Comparison of ENCODE assay signal across 8 cellular contexts in the genomic region with DNA sequence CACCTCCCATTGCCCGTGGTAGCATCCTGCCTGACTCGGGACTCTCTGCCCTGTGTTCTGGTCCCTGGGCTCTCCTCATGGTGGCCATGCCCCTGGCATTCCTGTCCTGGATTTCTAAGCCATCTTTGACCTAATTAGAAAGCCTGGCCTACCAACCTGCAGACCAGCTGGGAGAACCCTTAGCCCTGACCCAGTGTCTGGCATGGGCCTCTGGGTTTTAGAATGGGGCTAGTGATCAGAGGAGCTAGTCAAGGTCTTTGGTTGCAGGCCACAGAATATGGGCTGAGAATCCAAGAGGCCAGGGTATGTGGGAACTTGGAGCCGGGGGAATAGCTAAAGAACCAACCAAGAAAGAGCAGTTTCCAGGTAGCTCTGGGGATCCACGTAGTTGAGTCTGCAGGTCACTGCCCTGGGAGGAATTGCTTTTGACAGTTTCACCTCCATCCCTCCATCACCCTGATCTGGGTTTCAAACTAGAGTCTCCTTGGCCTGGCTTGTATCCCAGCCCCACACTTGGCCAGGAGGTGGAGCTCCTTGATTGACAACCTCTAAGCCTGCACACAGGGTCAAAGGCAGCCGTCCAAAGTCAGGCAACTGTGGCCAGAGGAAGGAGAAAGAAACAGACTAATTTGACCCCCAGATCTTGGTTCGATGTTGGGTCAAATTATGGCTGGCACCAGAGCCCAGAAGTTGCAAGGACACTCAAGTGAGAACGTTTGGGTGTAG. TPM values are rescaled to one million over a fixed set of nuclear protein-coding genes. Genes with fewer than 3 reads are reported as not detected.
DNase-seq lines count a peak whose midpoint lies in the region; TF ChIP-seq lines count a peak whose summit lies in the region.

No MANE protein-coding gene starts in this region.

- H3K27ac Mint-ChIP-seq in activated CD4-positive, alpha-beta T cell treated with anti-CD3 and anti-CD28 coated beads, Interleukin-2, amount 10 ng/mL, durations not matched to agents 24 days and 14 days, result no peak overlapping the region

- TF ChIP-seq CTCF in Loucy (conservative IDR thresholded peaks at IDR 0.05; ENCODE audit: low read length) (peak; percentile 97), prostate gland (IDR thresholded peaks at IDR 0.05) (peak in 2 of 4 experiments; percentile 36 to 53)

- peak overlapping the region; percentile 19 for H3K9ac ChIP-seq in Loucy (ENCODE audit: low read depth, low read length, poor library complexity, severe bottlenecking)
- H3K9ac ChIP-seq in mucosa of rectum (ENCODE audit: low read depth in 1 of 2, low read length in 2 of 2), result peak overlapping the region; percentile 30 to 54

- no peaks in the 10 kb centered on the region for H3K9me2 ChIP-seq in Loucy (replicated peaks; ENCODE audit: low read depth, low read length)

- H3K4me2 ChIP-seq in Loucy (ENCODE audit: low read depth, low read length, poor library complexity, severe bottlenecking), result no peak overlapping the region

- H3K4me3 ChIP-seq in Loucy (ENCODE audit: low read length, poor library complexity, severe bottlenecking) (no peak overlapping the region), mucosa of rectum (ENCODE audit: low read length in 2 of 2) (peak overlapping the region in 1 of 2 donors; percentile 5), prostate gland (no peak overlapping the region)
- H3K4me3 ChIP-seq in effector memory CD4-positive, alpha-beta T cell (ENCODE audit: insufficient read depth, low read depth, low read length, poor library complexity, severe bottlenecking), result no peak overlapping the region

- no peaks in the 10 kb centered on the region for H3K36me3 ChIP-seq in Loucy (ENCODE audit: insufficient read depth, low read length)
- H3K36me3 ChIP-seq in effector memory CD4-positive, alpha-beta T cell (ENCODE audit: control insufficient read depth, insufficient read depth, low read length), result no peaks in the 10 kb centered on the region
- H3K36me3 ChIP-seq in mucosa of rectum (ENCODE audit: control insufficient read depth in 2 of 2, insufficient read depth in 2 of 2, low read length in 2 of 2), result no peaks in the 10 kb centered on the region
- H3K36me3 ChIP-seq in prostate gland, result no peaks in the 10 kb centered on the region

- H4K20me1 ChIP-seq in Loucy (ENCODE audit: insufficient read depth, low read length, poor library complexity, severe bottlenecking), result no peaks in the 10 kb centered on the region

- H3K79me2 ChIP-seq in Loucy (ENCODE audit: insufficient read depth, low read length), result no peaks in the 10 kb centered on the region

- peaks cover 7% of the 10 kb centered on the region; the same call in 1 of the 2 replicates for H3F3A ChIP-seq in Loucy (ENCODE audit: low read depth)

- H2AFZ ChIP-seq in Loucy (ENCODE audit: low read length), result no peak overlapping the region

- peaks cover 38% of the 10 kb centered on the region for H3K4me1 ChIP-seq in Loucy (ENCODE audit: insufficient read depth, low read length, poor library complexity, severe bottlenecking)
- peaks cover 15% of the 10 kb centered on the region for H3K4me1 ChIP-seq in effector memory CD4-positive, alpha-beta T cell (ENCODE audit: control insufficient read depth, insufficient read depth, low read length, poor library complexity, severe bottlenecking)
- peaks cover 9 to 16% of the 10 kb centered on the region in 2 donors for H3K4me1 ChIP-seq in mucosa of rectum (ENCODE audit: control insufficient read depth in 2 of 2, insufficient read depth in 2 of 2, low read length in 2 of 2)
- H3K4me1 ChIP-seq in prostate gland (replicated peaks), result no peaks in the 10 kb centered on the region

- H3K27me3 ChIP-seq in Loucy (ENCODE audit: insufficient read depth, low read length, poor library complexity, severe bottlenecking), result no peaks in the 10 kb centered on the region
- H3K27me3 ChIP-seq in effector memory CD4-positive, alpha-beta T cell (replicated peaks; ENCODE audit: control insufficient read depth, insufficient read depth, low read length, poor library complexity, severe bottlenecking), result no peaks in the 10 kb centered on the region
- no peaks in the 10 kb centered on the region for H3K27me3 ChIP-seq in mucosa of rectum (ENCODE audit: control insufficient read depth in 2 of 2, insufficient read depth in 2 of 2, low read length in 2 of 2)
- no peaks in the 10 kb centered on the region for H3K27me3 ChIP-seq in prostate gland (replicated peaks; ENCODE audit: insufficient read depth)

- H3K36me3 Mint-ChIP-seq in activated CD4-positive, alpha-beta T cell treated with anti-CD3 and anti-CD28 coated beads, Interleukin-2, amount 10 ng/mL, durations not matched to agents 24 days and 14 days (ENCODE audit: low read depth), result no peaks in the 10 kb centered on the region

- no peaks in the 10 kb centered on the region for H3K27me3 Mint-ChIP-seq in activated CD4-positive, alpha-beta T cell treated with anti-CD3 and anti-CD28 coated beads, Interleukin-2, amount 10 ng/mL, durations not matched to agents 24 days and 14 days

- no peak for TF ChIP-seq POLR2A in prostate gland (IDR thresholded peaks at IDR 0.05)

- no peaks in the 10 kb centered on the region for H3K9me3 Mint-ChIP-seq in activated CD4-positive, alpha-beta T cell treated with anti-CD3 and anti-CD28 coated beads, Interleukin-2, amount 10 ng/mL, durations not matched to agents 24 days and 14 days

- H3K4me3 Mint-ChIP-seq in activated CD4-positive, alpha-beta T cell treated with anti-CD3 and anti-CD28 coated beads, Interleukin-2, amount 10 ng/mL, durations not matched to agents 24 days and 14 days, result no peak overlapping the region

- no peak overlapping the region for H3K27ac ChIP-seq in effector memory CD4-positive, alpha-beta T cell (ENCODE audit: insufficient read depth, low read length, poor library complexity, severe bottlenecking)
- H3K27ac ChIP-seq in mucosa of rectum (ENCODE audit: low read depth in 2 of 2, low read length in 2 of 2) (peak overlapping the region; percentile 84 to 87), prostate gland (no peak overlapping the region)

- intact Hi-C loops in activated CD4-positive, alpha-beta T cell treated with anti-CD3 and anti-CD28 coated beads, Interleukin-2, amount 10 ng/mL, durations not matched to agents 24 days and 14 days (cut with micrococcal nuclease), result loop anchor here (1.0 to 2.0 kb wide), 2 partner anchors 94 to 287 kb away; no protein-coding TSS in a partner anchor
- intact Hi-C loops in prostate gland (cut with DNase I), result no loop called here

- no peaks in the 10 kb centered on the region for H3K9me3 ChIP-seq in Loucy (ENCODE audit: insufficient read depth, low read depth, low read length)
- no peaks in the 10 kb centered on the region for H3K9me3 ChIP-seq in effector memory CD4-positive, alpha-beta T cell (ENCODE audit: control insufficient read depth, low read length)
- H3K9me3 ChIP-seq in mucosa of rectum (ENCODE audit: control insufficient read depth in 2 of 2, low read length in 2 of 2), result no peaks in the 10 kb centered on the region
- no peaks in the 10 kb centered on the region for H3K9me3 ChIP-seq in prostate gland

- in situ Hi-C loops in G401 (cut with HindIII; ENCODE audit: low sequenced_read_pairs), result no loop called here

- WGBS in prostate gland, result 73% methylated on average over 7 of the region's 7 CpGs

- DNase-seq in G401 (ENCODE audit: low spot score) (peak; percentile 33), superior temporal gyrus (ENCODE audit: extremely low spot score) (peak; percentile 72), KG1 (lab: John Stamatoyannopoulos, UW) (no peak), prostate gland (ENCODE audit: low spot score) (no peak)
- DNase-seq in activated CD4-positive, alpha-beta T cell treated with anti-CD3 and anti-CD28 coated beads, Interleukin-2, amount 10 ng/mL, durations not matched to agents 24 days and 14 days, result peak; percentile 88
- peak in 2 of 3 donors; percentile 13 to 36 for DNase-seq in effector memory CD4-positive, alpha-beta T cell

- peaks cover 25% of the 10 kb centered on the region for H3K4me1 Mint-ChIP-seq in activated CD4-positive, alpha-beta T cell treated with anti-CD3 and anti-CD28 coated beads, Interleukin-2, amount 10 ng/mL, durations not matched to agents 24 days and 14 days

RNA-seq across cellular contexts. Expression of a gene that starts 54.7 kb away (rescaled TPM):
- 2.0 and 6.0 TPM in 2 replicates for total RNA-seq in G401 (2014; rRNA removed; shearing (Covaris generic))
- 10.3 and 11.4 TPM in 2 replicates for total RNA-seq in activated CD4-positive, alpha-beta T cell treated with anti-CD3 and anti-CD28 coated beads, Interleukin-2, amount 10 ng/mL, durations not matched to agents 24 days and 14 days
- total RNA-seq in prostate gland, result 10 to 100 TPM; 22.7 to 28.3 TPM

Comparison
In these comparisons a context has a peak if more than half of its experiments do, and no peak if none do; other contexts are left out.
1. DNase-seq: peak in G401 (single experiment), activated CD4-positive, alpha-beta T cell treated with anti-CD3 and anti-CD28 coated beads, Interleukin-2, amount 10 ng/mL, durations not matched to agents 24 days and 14 days (single experiment), effector memory CD4-positive, alpha-beta T cell (2 of 3) and superior temporal gyrus (single experiment); none in KG1 (single experiment) and prostate gland (single experiment).
2. H3K27ac ChIP-seq: peak in mucosa of rectum (2 of 2); none in effector memory CD4-positive, alpha-beta T cell (single experiment) and prostate gland (0 of 2).